In the genomic region with DNA sequence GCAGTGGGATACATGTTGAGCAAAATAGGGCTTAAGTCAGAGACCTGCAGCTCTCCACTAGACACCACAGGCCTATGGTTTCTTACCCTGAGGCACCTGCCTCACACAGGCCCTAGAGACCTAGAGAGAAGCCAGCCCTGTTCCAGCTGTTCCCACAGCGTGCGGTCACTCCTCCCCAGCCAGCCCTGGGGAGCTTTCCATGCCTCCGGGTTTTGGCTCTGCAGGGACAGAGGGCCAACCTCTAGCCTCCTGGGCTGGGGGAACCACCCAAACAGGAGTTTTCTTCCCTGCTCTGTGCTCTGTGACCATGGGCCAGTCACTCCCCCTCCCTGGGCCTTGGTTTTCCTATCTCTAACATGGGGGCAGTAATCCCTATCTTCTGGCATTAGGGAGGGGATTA, we compare ENCODE assay signal across 17 cellular contexts. TPM values are rescaled to one million over a fixed set of nuclear protein-coding genes. Genes with fewer than 3 reads are reported as not detected.
DNase-seq lines count a peak whose midpoint lies in the region; ATAC-seq and TF ChIP-seq lines count a peak whose summit lies in the region.
"Had no signal": no experiment of that assay in that cellular context is flagged by ENCODE, and none has a peak within 500 bp of the region (broad histone marks: within the 10 kb centered on the region; RNA-seq: fewer than 3 reads in every experiment).

No MANE protein-coding gene starts in this region.

- no peaks in the 10 kb centered on the region for H3K27me3 Mint-ChIP-seq in stimulated activated memory B cell treated with anti-CD40 and anti-IgM and Interleukin-4, amounts not matched to agents 10 μg/mL and 1 μg/mL and 100 μg/mL, for 72 hours
- H3K27me3 Mint-ChIP-seq in activated T-cell treated with anti-CD3 and anti-CD28 coated beads, Interleukin-2, amount 50 U/mL, for 4 hours (ENCODE audit: low read depth) = peaks cover 6% of the 10 kb centered on the region

- H3K9me3 ChIP-seq in BLaER1 = no peaks in the 10 kb centered on the region
- H3K9me3 ChIP-seq in hepatocyte (ENCODE audit: low read depth) = no peaks in the 10 kb centered on the region

- H3K27me3 ChIP-seq in BLaER1 (peaks cover 14% of the 10 kb centered on the region), hepatocyte (no peaks in the 10 kb centered on the region)

- H3K4me1 ChIP-seq in BLaER1 (peaks cover 41% of the 10 kb centered on the region), hepatocyte (ENCODE audit: insufficient read depth) (no peaks in the 10 kb centered on the region)

- TF ChIP-seq CTCF in GM13977 (IDR thresholded peaks at IDR 0.05; ENCODE audit: extremely low read depth, insufficient read depth, missing control alignments) (no peak), RWPE1 (conservative IDR thresholded peaks at IDR 0.05; ENCODE audit: low read depth) (no peak), hepatocyte (IDR thresholded peaks at IDR 0.05; ENCODE audit: poor library complexity) (no peak)

- H3K4me2 ChIP-seq in BLaER1 = peak overlapping the region; percentile 78
- H3K4me2 ChIP-seq in hepatocyte = no peak overlapping the region

- no peaks in the 10 kb centered on the region for H3K9me3 Mint-ChIP-seq in stimulated activated memory B cell treated with anti-CD40 and anti-IgM and Interleukin-4, amounts not matched to agents 10 μg/mL and 1 μg/mL and 100 μg/mL, for 72 hours
- no peaks in the 10 kb centered on the region for H3K9me3 Mint-ChIP-seq in activated T-cell treated with anti-CD3 and anti-CD28 coated beads, Interleukin-2, amount 50 U/mL, for 4 hours
- H3K9me3 Mint-ChIP-seq: CD4-positive, alpha-beta T cell had no signal

- H4K20me1 ChIP-seq in BLaER1 (peaks cover 16% of the 10 kb centered on the region; the same call in 1 of the 2 replicates), hepatocyte (ENCODE audit: insufficient read depth, poor library complexity, severe bottlenecking) (no peaks in the 10 kb centered on the region)

- H3K27ac ChIP-seq in BLaER1 (no peak overlapping the region), RWPE1 (peak overlapping the region; percentile 36; the same call in 1 of the 2 replicates), hepatocyte (no peak overlapping the region)

- POLR2A ChIA-PET in RWPE1 (lab: Yijun Ruan, JAX; ENCODE audit: low non-redundant PET) = no interaction called here

- no peaks in the 10 kb centered on the region for H3K79me2 ChIP-seq in hepatocyte

- no peak for ATAC-seq in stimulated activated memory B cell treated with anti-CD40 and anti-IgM and Interleukin-4, amounts not matched to agents 10 μg/mL and 1 μg/mL and 100 μg/mL, for 72 hours
- ATAC-seq in activated T-cell treated with anti-CD3 and anti-CD28 coated beads, Interleukin-2, amount 50 U/mL, for 4 hours = no peak
- no peak for ATAC-seq in left lobe of liver
- ATAC-seq: GM12878 had no signal

- H3K9me2 ChIP-seq in hepatocyte (replicated peaks; ENCODE audit: insufficient read depth) = no peaks in the 10 kb centered on the region

- H3K4me3 ChIP-seq in BLaER1 (no peak overlapping the region), hepatocyte (no peak overlapping the region)
- H3K4me3 ChIP-seq: GM12878 had no signal

- peak overlapping the region; percentile 32 for H3K27ac Mint-ChIP-seq in stimulated activated memory B cell treated with anti-CD40 and anti-IgM and Interleukin-4, amounts not matched to agents 10 μg/mL and 1 μg/mL and 100 μg/mL, for 72 hours
- H3K27ac Mint-ChIP-seq: CD4-positive, alpha-beta T cell had no signal

- no peak overlapping the region for H3K4me3 Mint-ChIP-seq in stimulated activated memory B cell treated with anti-CD40 and anti-IgM and Interleukin-4, amounts not matched to agents 10 μg/mL and 1 μg/mL and 100 μg/mL, for 72 hours
- no peak overlapping the region for H3K4me3 Mint-ChIP-seq in activated T-cell treated with anti-CD3 and anti-CD28 coated beads, Interleukin-2, amount 50 U/mL, for 4 hours
- H3K4me3 Mint-ChIP-seq: CD4-positive, alpha-beta T cell had no signal

- CTCF ChIA-PET in RWPE1 (lab: Yijun Ruan, JAX) = no interaction called here

- peaks cover 53% of the 10 kb centered on the region for H3K36me3 ChIP-seq in BLaER1
- no peaks in the 10 kb centered on the region for H3K36me3 ChIP-seq in hepatocyte (replicated peaks; ENCODE audit: insufficient read depth, low read depth)

- 92% methylated on average over 3 of the region's 3 CpGs for WGBS in hepatocyte (ENCODE audit: low lambda C conversion rate, missing lambda C conversion rate)

- H2AFZ ChIP-seq in hepatocyte = no peak overlapping the region

- DNase-seq in GM13977 (ENCODE audit: low spot score) (peak; percentile 22), RWPE1 (ENCODE audit: low spot score) (no peak), hepatocyte (ENCODE audit: low spot score) (no peak), left lobe of liver (ENCODE audit: low spot score) (no peak)
- no peak for DNase-seq in activated T-cell treated with anti-CD3 and anti-CD28 coated beads, Interleukin-2, amount 50 U/mL, for 4 hours
- DNase-seq: AML-193; CD4-positive, alpha-beta T cell; DMS53; Karpas-422; MM.1S; NCI-H1105; NCI-H1694; NCI-H510A treated with DMSO at 0.1 percent for 48 hours; SHP77 had no signal

- H3K36me3 Mint-ChIP-seq in stimulated activated memory B cell treated with anti-CD40 and anti-IgM and Interleukin-4, amounts not matched to agents 10 μg/mL and 1 μg/mL and 100 μg/mL, for 72 hours = peaks cover 62% of the 10 kb centered on the region
- H3K36me3 Mint-ChIP-seq in activated T-cell treated with anti-CD3 and anti-CD28 coated beads, Interleukin-2, amount 50 U/mL, for 4 hours (ENCODE audit: insufficient read depth) = no peaks in the 10 kb centered on the region

- H3K9ac ChIP-seq in BLaER1 = no peak overlapping the region

- in situ Hi-C loops in GM13977 (cut with MboI; ENCODE audit: low pct_unique_long_range_greater_than_20kb, low sequenced_read_pairs, unreplicated experiment) = no loop called here

- H3K4me1 Mint-ChIP-seq in stimulated activated memory B cell treated with anti-CD40 and anti-IgM and Interleukin-4, amounts not matched to agents 10 μg/mL and 1 μg/mL and 100 μg/mL, for 72 hours = peaks cover 44% of the 10 kb centered on the region
- H3K4me1 Mint-ChIP-seq in activated T-cell treated with anti-CD3 and anti-CD28 coated beads, Interleukin-2, amount 50 U/mL, for 4 hours (ENCODE audit: low read depth) = no peaks in the 10 kb centered on the region

RNA-seq across cellular contexts. Expression of a gene that starts 33.0 kb away (rescaled TPM):
- 1 to 10 TPM; 2.3 to 3.0 (median 2.6) TPM for total RNA-seq in activated T-cell treated with anti-CD3 and anti-CD28 coated beads, Interleukin-2, amount 50 U/mL, for 4 hours
- total RNA-seq in hepatocyte (3.2 and 3.8 TPM in 2 replicates), left lobe of liver (3.0 TPM)
- 6.7 and 7.1 TPM in 2 replicates for polyA plus RNA-seq in hepatocyte

RNA-seq across cellular contexts. Expression of a gene that starts 36.6 kb away (rescaled TPM):
- total RNA-seq in activated T-cell treated with anti-CD3 and anti-CD28 coated beads, Interleukin-2, amount 50 U/mL, for 4 hours = not detected
- not detected in 2 replicates for total RNA-seq in hepatocyte
- 0.68 and 1.0 TPM in 2 replicates for polyA plus RNA-seq in hepatocyte
- not detected for total RNA-seq in left lobe of liver
- total RNA-seq: CD4-positive, alpha-beta T cell; GM12878 had no signal
